In genomic region chr12:51450816-51451215, GRCh38 we compare ENCODE assay signal across 1 cellular context.
TF ChIP-seq lines count a peak whose summit lies in the region.

No MANE protein-coding gene starts in this region.

TF ChIP-seq in GM23338, 12 proteins besides CTCF, POLR2A, EP300 and RAD21 (continued from another document):
- TF ChIP-seq, protein P1, sequence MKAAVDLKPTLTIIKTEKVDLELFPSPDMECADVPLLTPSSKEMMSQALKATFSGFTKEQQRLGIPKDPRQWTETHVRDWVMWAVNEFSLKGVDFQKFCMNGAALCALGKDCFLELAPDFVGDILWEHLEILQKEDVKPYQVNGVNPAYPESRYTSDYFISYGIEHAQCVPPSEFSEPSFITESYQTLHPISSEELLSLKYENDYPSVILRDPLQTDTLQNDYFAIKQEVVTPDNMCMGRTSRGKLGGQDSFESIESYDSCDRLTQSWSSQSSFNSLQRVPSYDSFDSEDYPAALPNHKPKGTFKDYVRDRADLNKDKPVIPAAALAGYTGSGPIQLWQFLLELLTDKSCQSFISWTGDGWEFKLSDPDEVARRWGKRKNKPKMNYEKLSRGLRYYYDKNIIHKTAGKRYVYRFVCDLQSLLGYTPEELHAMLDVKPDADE (IDR thresholded peaks at IDR 0.05), result no peak
- TF ChIP-seq EZH2 (IDR thresholded peaks at IDR 0.05; ENCODE audit: low read depth, unreplicated experiment) (no peak), ZNF114 (CRISPR knock-in tag; IDR thresholded peaks at IDR 0.05) (no peak), REST (IDR thresholded peaks at IDR 0.05; ENCODE audit: unreplicated experiment) (no peak), POLR2AphosphoS5 (IDR thresholded peaks at IDR 0.05; ENCODE audit: low read depth) (no peak), ZNF331 (CRISPR knock-in tag; IDR thresholded peaks at IDR 0.05; ENCODE audit: low read depth) (no peak), CREB1 (CRISPR knock-in tag; IDR thresholded peaks at IDR 0.05; ENCODE audit: low read depth) (no peak), STAT1 (IDR thresholded peaks at IDR 0.05; ENCODE audit: unreplicated experiment) (no peak)
